ENCODE assay signal across 1 cellular context in the genomic region with DNA sequence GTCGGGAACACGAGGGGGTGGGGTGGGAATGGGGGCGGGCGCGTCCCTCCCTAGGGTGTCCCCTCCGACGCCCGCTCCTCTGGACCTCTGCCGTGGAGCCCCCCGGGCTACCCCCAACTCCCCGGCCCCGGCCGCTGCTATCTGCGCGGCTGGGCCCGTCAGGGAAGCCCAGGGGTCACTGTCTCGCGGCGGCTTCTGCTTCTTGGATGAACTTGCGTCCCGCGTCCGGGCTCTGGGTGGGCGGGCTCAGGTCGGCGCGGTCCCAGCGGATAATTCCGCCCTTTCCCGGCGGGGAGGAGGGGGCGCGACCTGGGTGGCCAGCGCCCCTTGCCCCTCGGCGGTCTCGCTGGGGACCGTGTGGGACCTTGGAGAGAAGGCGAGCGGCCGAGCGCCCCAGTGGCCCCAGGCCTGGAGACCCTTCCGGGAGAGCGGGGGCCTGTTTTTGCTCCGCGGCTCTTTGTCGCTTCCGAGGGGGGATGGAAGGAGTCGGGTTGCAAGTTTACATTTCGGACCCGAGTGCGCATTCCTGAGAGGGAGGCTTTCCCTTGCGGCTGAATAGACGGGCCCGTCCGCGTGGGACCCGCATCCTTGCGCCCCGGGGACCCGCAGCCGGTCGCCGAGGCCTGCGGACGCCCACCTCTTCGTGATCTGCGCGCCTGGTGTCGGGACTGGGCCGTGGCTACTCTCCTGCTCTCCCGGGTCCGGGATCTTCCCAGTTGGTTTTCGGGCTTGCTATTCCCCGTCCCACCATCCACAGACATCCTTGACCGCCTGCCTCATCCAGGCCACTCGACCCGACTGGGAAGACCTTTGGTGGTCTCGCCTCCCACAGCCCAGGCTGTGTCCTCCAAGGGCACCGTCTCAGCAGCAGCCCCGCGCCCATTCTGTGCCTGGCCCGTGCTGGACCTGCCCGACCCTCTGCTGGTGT.
TF ChIP-seq lines count a peak whose summit lies in the region.

No MANE protein-coding gene starts in this region.

TF ChIP-seq in HepG2, 621 proteins besides CTCF, POLR2A, EP300 and RAD21 (continued from another document and continues in another):
- TF ChIP-seq, protein P1, sequence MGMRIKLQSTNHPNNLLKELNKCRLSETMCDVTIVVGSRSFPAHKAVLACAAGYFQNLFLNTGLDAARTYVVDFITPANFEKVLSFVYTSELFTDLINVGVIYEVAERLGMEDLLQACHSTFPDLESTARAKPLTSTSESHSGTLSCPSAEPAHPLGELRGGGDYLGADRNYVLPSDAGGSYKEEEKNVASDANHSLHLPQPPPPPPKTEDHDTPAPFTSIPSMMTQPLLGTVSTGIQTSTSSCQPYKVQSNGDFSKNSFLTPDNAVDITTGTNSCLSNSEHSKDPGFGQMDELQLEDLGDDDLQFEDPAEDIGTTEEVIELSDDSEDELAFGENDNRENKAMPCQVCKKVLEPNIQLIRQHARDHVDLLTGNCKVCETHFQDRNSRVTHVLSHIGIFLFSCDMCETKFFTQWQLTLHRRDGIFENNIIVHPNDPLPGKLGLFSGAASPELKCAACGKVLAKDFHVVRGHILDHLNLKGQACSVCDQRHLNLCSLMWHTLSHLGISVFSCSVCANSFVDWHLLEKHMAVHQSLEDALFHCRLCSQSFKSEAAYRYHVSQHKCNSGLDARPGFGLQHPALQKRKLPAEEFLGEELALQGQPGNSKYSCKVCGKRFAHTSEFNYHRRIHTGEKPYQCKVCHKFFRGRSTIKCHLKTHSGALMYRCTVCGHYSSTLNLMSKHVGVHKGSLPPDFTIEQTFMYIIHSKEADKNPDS (CRISPR knock-in tag; IDR thresholded peaks at IDR 0.05) = 0 out of 2 replicates have a peak, but pooled peaks have one; percentile 63
- TF ChIP-seq ZNF337 (CRISPR knock-in tag; IDR thresholded peaks at IDR 0.05; ENCODE audit: borderline replicate concordance, low read depth) (no peak), ZBTB7B (CRISPR knock-in tag; IDR thresholded peaks at IDR 0.05) (peak; percentile 51; the same call in 1 of the 2 replicates), HNRNPK (IDR thresholded peaks at IDR 0.05; ENCODE audit: low read depth, low read length, poor library complexity, severe bottlenecking) (peak; percentile 18), ZNF777 (CRISPR knock-in tag; IDR thresholded peaks at IDR 0.05) (peak; percentile 63), ZNF350 (CRISPR knock-in tag; IDR thresholded peaks at IDR 0.05; ENCODE audit: borderline replicate concordance, low read depth) (0 out of 2 replicates have a peak, but pooled peaks have one; percentile 34), SOX6 (IDR thresholded peaks at IDR 0.05) (no peak), SOX6 (CRISPR knock-in tag; IDR thresholded peaks at IDR 0.05) (peak; percentile 46; the same call in 1 of the 2 replicates), DMAP1 (CRISPR knock-in tag; IDR thresholded peaks at IDR 0.05) (0 out of 2 replicates have a peak, but pooled peaks have one; percentile 32), ZGPAT (CRISPR knock-in tag; IDR thresholded peaks at IDR 0.05) (peak; percentile 36; the same call in 1 of the 2 replicates), NONO (IDR thresholded peaks at IDR 0.05) (no peak), NONO (CRISPR knock-in tag; conservative IDR thresholded peaks at IDR 0.05) (peak; percentile 50), MEF2D (CRISPR knock-in tag; IDR thresholded peaks at IDR 0.05) (no peak), ZFAT (CRISPR knock-in tag; conservative IDR thresholded peaks at IDR 0.05) (no peak), CCDC6 (CRISPR knock-in tag; IDR thresholded peaks at IDR 0.05) (0 out of 2 replicates have a peak, but pooled peaks have one; percentile 39), JUND (CRISPR knock-in tag; IDR thresholded peaks at IDR 0.05) (no peak), ESRRA (CRISPR knock-in tag; IDR thresholded peaks at IDR 0.05; ENCODE audit: low read depth) (no peak), ZMYM2 (CRISPR knock-in tag; IDR thresholded peaks at IDR 0.05) (0 out of 2 replicates have a peak, but pooled peaks have one; percentile 36), ZBTB38 (CRISPR knock-in tag; IDR thresholded peaks at IDR 0.05) (peak; percentile 53; the same call in 1 of the 2 replicates), MTA1 (CRISPR knock-in tag; IDR thresholded peaks at IDR 0.05; ENCODE audit: borderline replicate concordance) (no peak), SRY (CRISPR knock-in tag; IDR thresholded peaks at IDR 0.05) (no peak), MED1 (CRISPR knock-in tag; IDR thresholded peaks at IDR 0.05) (0 out of 2 replicates have a peak, but pooled peaks have one; percentile 11), CENPT (CRISPR knock-in tag; IDR thresholded peaks at IDR 0.05; ENCODE audit: low read depth) (no peak), ZFP36L1 (CRISPR knock-in tag; IDR thresholded peaks at IDR 0.05) (no peak), SALL1 (CRISPR knock-in tag; IDR thresholded peaks at IDR 0.05) (peak; percentile 28; the same call in 1 of the 2 replicates), AHR (CRISPR knock-in tag; IDR thresholded peaks at IDR 0.05) (no peak; the same call in 1 of the 2 replicates), HOXA5 (CRISPR knock-in tag; IDR thresholded peaks at IDR 0.05) (no peak), GPBP1L1 (CRISPR knock-in tag; IDR thresholded peaks at IDR 0.05) (no peak), HDAC2 (CRISPR knock-in tag; IDR thresholded peaks at IDR 0.05) (no peak), CENPX (CRISPR knock-in tag; IDR thresholded peaks at IDR 0.05) (no peak), RBFOX2 (IDR thresholded peaks at IDR 0.05; ENCODE audit: low read depth, low read length) (peak; percentile 63), BRF2 (CRISPR knock-in tag; IDR thresholded peaks at IDR 0.05) (no peak), CSRNP1 (CRISPR knock-in tag; IDR thresholded peaks at IDR 0.05) (0 out of 2 replicates have a peak, but pooled peaks have one; percentile 37)
- TF ChIP-seq, protein P2, sequence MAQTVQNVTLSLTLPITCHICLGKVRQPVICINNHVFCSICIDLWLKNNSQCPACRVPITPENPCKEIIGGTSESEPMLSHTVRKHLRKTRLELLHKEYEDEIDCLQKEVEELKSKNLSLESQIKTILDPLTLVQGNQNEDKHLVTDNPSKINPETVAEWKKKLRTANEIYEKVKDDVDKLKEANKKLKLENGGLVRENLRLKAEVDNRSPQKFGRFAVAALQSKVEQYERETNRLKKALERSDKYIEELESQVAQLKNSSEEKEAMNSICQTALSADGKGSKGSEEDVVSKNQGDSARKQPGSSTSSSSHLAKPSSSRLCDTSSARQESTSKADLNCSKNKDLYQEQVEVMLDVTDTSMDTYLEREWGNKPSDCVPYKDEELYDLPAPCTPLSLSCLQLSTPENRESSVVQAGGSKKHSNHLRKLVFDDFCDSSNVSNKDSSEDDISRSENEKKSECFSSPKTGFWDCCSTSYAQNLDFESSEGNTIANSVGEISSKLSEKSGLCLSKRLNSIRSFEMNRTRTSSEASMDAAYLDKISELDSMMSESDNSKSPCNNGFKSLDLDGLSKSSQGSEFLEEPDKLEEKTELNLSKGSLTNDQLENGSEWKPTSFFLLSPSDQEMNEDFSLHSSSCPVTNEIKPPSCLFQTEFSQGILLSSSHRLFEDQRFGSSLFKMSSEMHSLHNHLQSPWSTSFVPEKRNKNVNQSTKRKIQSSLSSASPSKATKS (CRISPR knock-in tag; IDR thresholded peaks at IDR 0.05) = no peak
- TF ChIP-seq, protein P3, sequence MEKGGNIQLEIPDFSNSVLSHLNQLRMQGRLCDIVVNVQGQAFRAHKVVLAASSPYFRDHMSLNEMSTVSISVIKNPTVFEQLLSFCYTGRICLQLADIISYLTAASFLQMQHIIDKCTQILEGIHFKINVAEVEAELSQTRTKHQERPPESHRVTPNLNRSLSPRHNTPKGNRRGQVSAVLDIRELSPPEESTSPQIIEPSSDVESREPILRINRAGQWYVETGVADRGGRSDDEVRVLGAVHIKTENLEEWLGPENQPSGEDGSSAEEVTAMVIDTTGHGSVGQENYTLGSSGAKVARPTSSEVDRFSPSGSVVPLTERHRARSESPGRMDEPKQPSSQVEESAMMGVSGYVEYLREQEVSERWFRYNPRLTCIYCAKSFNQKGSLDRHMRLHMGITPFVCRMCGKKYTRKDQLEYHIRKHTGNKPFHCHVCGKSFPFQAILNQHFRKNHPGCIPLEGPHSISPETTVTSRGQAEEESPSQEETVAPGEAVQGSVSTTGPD (CRISPR knock-in tag; IDR thresholded peaks at IDR 0.05) = no peak
- TF ChIP-seq, protein P4, sequence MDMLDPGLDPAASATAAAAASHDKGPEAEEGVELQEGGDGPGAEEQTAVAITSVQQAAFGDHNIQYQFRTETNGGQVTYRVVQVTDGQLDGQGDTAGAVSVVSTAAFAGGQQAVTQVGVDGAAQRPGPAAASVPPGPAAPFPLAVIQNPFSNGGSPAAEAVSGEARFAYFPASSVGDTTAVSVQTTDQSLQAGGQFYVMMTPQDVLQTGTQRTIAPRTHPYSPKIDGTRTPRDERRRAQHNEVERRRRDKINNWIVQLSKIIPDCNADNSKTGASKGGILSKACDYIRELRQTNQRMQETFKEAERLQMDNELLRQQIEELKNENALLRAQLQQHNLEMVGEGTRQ (IDR thresholded peaks at IDR 0.05; ENCODE audit: low read depth, low read length) = no peak
- TF ChIP-seq, protein P4 (CRISPR knock-in tag; IDR thresholded peaks at IDR 0.05; ENCODE audit: borderline replicate concordance) = no peak
- TF ChIP-seq, protein P5, sequence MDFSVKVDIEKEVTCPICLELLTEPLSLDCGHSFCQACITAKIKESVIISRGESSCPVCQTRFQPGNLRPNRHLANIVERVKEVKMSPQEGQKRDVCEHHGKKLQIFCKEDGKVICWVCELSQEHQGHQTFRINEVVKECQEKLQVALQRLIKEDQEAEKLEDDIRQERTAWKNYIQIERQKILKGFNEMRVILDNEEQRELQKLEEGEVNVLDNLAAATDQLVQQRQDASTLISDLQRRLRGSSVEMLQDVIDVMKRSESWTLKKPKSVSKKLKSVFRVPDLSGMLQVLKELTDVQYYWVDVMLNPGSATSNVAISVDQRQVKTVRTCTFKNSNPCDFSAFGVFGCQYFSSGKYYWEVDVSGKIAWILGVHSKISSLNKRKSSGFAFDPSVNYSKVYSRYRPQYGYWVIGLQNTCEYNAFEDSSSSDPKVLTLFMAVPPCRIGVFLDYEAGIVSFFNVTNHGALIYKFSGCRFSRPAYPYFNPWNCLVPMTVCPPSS (IDR thresholded peaks at IDR 0.05) = no peak
- TF ChIP-seq, protein P6, sequence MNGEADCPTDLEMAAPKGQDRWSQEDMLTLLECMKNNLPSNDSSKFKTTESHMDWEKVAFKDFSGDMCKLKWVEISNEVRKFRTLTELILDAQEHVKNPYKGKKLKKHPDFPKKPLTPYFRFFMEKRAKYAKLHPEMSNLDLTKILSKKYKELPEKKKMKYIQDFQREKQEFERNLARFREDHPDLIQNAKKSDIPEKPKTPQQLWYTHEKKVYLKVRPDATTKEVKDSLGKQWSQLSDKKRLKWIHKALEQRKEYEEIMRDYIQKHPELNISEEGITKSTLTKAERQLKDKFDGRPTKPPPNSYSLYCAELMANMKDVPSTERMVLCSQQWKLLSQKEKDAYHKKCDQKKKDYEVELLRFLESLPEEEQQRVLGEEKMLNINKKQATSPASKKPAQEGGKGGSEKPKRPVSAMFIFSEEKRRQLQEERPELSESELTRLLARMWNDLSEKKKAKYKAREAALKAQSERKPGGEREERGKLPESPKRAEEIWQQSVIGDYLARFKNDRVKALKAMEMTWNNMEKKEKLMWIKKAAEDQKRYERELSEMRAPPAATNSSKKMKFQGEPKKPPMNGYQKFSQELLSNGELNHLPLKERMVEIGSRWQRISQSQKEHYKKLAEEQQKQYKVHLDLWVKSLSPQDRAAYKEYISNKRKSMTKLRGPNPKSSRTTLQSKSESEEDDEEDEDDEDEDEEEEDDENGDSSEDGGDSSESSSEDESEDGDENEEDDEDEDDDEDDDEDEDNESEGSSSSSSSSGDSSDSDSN (CRISPR knock-in tag; IDR thresholded peaks at IDR 0.05) = peak; percentile 90
